In genomic region chr15:31442203-31443090, GRCh38 we compare ENCODE assay signal across 8 cellular contexts.
DNase-seq lines count a peak whose midpoint lies in the region; ATAC-seq, FAIRE-seq and TF ChIP-seq lines count a peak whose summit lies in the region.

No MANE protein-coding gene starts in this region.

- DNase-seq in activated naive CD8-positive, alpha-beta T cell treated with anti-CD3 and anti-CD28 coated beads for 36 hours = no peak
- no peak for DNase-seq in activated B cell treated with CpG ODN at 0.5 μM for 24 hours
- DNase-seq in right atrium auricular region (ENCODE audit: low spot score) = no peak
- DNase-seq in uterus = peak in 1 of 2 donors; percentile 53
- no peak for DNase-seq in RCC 7860 (ENCODE audit: low spot score)
- no peak for DNase-seq in HuH-7.5 (ENCODE audit: low spot score)

- no peak for TF ChIP-seq CTCF in activated B cell treated with CpG ODN at 0.5 μM for 24 hours (IDR thresholded peaks at IDR 0.05)
- peak in 1 of 2 donors; percentile 31 for TF ChIP-seq CTCF in right atrium auricular region (IDR thresholded peaks at IDR 0.05)
- peak; percentile 9 to 18 (median 14) for TF ChIP-seq CTCF in uterus (IDR thresholded peaks at IDR 0.05)

- peaks cover 0 to 23% of the 10 kb centered on the region in 2 donors for H3K4me1 ChIP-seq in right atrium auricular region
- H3K4me1 ChIP-seq in uterus = no peaks in the 10 kb centered on the region

- POLR2A ChIA-PET in activated B cell treated with CpG ODN at 0.5 μM for 24 hours (lab: Charles Lee) = interaction anchor here (1.0 to 2.9 kb wide), 7 partner anchors 10 to 176 kb away, joined by 3 to 14 read pairs (median 5); partner anchors contain the start of gene KLF13

- intact Hi-C loops in activated B cell treated with CpG ODN at 0.5 μM for 24 hours (cut with micrococcal nuclease) (loop anchor here (2.0 kb wide), 2 partner anchors 14 to 46 kb away; no protein-coding TSS in a partner anchor), uterus (cut with DNase I; ENCODE audit: low total_unique reads) (no loop called here)

- no peaks in the 10 kb centered on the region for H3K36me3 Mint-ChIP-seq in activated naive CD8-positive, alpha-beta T cell
- H3K36me3 Mint-ChIP-seq in activated naive CD8-positive, alpha-beta T cell treated with anti-CD3 and anti-CD28 coated beads for 36 hours = no peaks in the 10 kb centered on the region
- no peaks in the 10 kb centered on the region for H3K36me3 Mint-ChIP-seq in activated B cell treated with CpG ODN at 0.5 μM for 24 hours (ENCODE audit: low read depth)

- H3K4me3 Mint-ChIP-seq in activated naive CD8-positive, alpha-beta T cell = peak overlapping the region; percentile 68
- H3K4me3 Mint-ChIP-seq in activated naive CD8-positive, alpha-beta T cell treated with anti-CD3 and anti-CD28 coated beads for 36 hours = no peak overlapping the region
- peak overlapping the region; percentile 41 for H3K4me3 Mint-ChIP-seq in activated B cell treated with CpG ODN at 0.5 μM for 24 hours

- peak in 1 of 2 donors; percentile 29 for TF ChIP-seq POLR2A in uterus (IDR thresholded peaks at IDR 0.05)

- H3K27ac Mint-ChIP-seq in activated naive CD8-positive, alpha-beta T cell = peak overlapping the region; percentile 55
- H3K27ac Mint-ChIP-seq in activated naive CD8-positive, alpha-beta T cell treated with anti-CD3 and anti-CD28 coated beads for 36 hours = no peak overlapping the region
- H3K27ac Mint-ChIP-seq in activated B cell treated with CpG ODN at 0.5 μM for 24 hours = peak overlapping the region; percentile 20

- no peaks in the 10 kb centered on the region for H3K9me3 Mint-ChIP-seq in activated naive CD8-positive, alpha-beta T cell (ENCODE audit: low read depth)
- no peaks in the 10 kb centered on the region for H3K9me3 Mint-ChIP-seq in activated naive CD8-positive, alpha-beta T cell treated with anti-CD3 and anti-CD28 coated beads for 36 hours
- no peaks in the 10 kb centered on the region for H3K9me3 Mint-ChIP-seq in activated B cell treated with CpG ODN at 0.5 μM for 24 hours

- H3K27ac ChIP-seq in right atrium auricular region = peak overlapping the region; percentile 76 to 85
- peak overlapping the region; percentile 73 to 88 for H3K27ac ChIP-seq in uterus

- H3K36me3 ChIP-seq in right atrium auricular region = no peaks in the 10 kb centered on the region
- H3K36me3 ChIP-seq in uterus = no peaks in the 10 kb centered on the region

- H3K27me3 ChIP-seq in right atrium auricular region = no peaks in the 10 kb centered on the region
- no peaks in the 10 kb centered on the region for H3K27me3 ChIP-seq in uterus

- ATAC-seq in activated B cell treated with CpG ODN at 0.5 μM for 24 hours (ENCODE audit: low read depth) = no peak
- no peak for ATAC-seq in GM18520 (IDR thresholded peaks at IDR 0.05; ENCODE audit: unreplicated experiment)

- H3K27me3 Mint-ChIP-seq in activated naive CD8-positive, alpha-beta T cell = no peaks in the 10 kb centered on the region
- H3K27me3 Mint-ChIP-seq in activated naive CD8-positive, alpha-beta T cell treated with anti-CD3 and anti-CD28 coated beads for 36 hours = no peaks in the 10 kb centered on the region
- H3K27me3 Mint-ChIP-seq in activated B cell treated with CpG ODN at 0.5 μM for 24 hours = no peaks in the 10 kb centered on the region

- peaks cover 58% of the 10 kb centered on the region for H3K4me1 Mint-ChIP-seq in activated naive CD8-positive, alpha-beta T cell (ENCODE audit: low read depth)
- H3K4me1 Mint-ChIP-seq in activated naive CD8-positive, alpha-beta T cell treated with anti-CD3 and anti-CD28 coated beads for 36 hours = peaks cover 51% of the 10 kb centered on the region
- H3K4me1 Mint-ChIP-seq in activated B cell treated with CpG ODN at 0.5 μM for 24 hours = peaks cover 59% of the 10 kb centered on the region

- CTCF ChIA-PET in activated B cell treated with CpG ODN at 0.5 μM for 24 hours (lab: Charles Lee) = interaction anchor here (9.2 kb wide), 1 partner anchor 47 kb away, joined by 226 read pairs; no protein-coding TSS in a partner anchor

- no peaks in the 10 kb centered on the region for H3K9me3 ChIP-seq in right atrium auricular region
- H3K9me3 ChIP-seq in uterus = no peaks in the 10 kb centered on the region

- H3K4me3 ChIP-seq in right atrium auricular region (no peak overlapping the region), uterus (no peak overlapping the region)

- FAIRE-seq in RCC 7860 (lab: Jason Lieb, UNC) = no peak
